In genomic region chr1:19639228-19639627, GRCh38 we compare ENCODE assay signal across 11 cellular contexts. TPM values are rescaled to one million over a fixed set of nuclear protein-coding genes. Genes with fewer than 3 reads are reported as not detected.
DNase-seq lines count a peak whose midpoint lies in the region; ATAC-seq and TF ChIP-seq lines count a peak whose summit lies in the region.
"Not testable (repeated sequence)": the region's sequence is repeated elsewhere in the genome, so short reads cannot be mapped to it uniquely, and the experiment has no call there.
"Had no signal": no experiment of that assay in that cellular context is flagged by ENCODE, and none has a peak within 500 bp of the region (broad histone marks: within the 10 kb centered on the region; RNA-seq: fewer than 3 reads in every experiment).

No MANE protein-coding gene starts in this region.

- intact Hi-C loops in transverse colon (cut with DNase I; ENCODE audit: low total_unique reads), result not testable (repeated sequence)

- H3K27ac Mint-ChIP-seq in H9, endodermal cell: not testable (repeated sequence)

- WGBS in H9 (ENCODE audit: extremely low coverage, insufficient read length, low lambda C conversion rate), result no CpG with 5 or more reads among the region's 10 CpGs
- WGBS in endodermal cell (ENCODE audit: insufficient coverage in 1 of 2, insufficient read length in 1 of 2), 2 experiments, result 83 to 84% methylated on average over 5 to 10 of the region's 10 CpGs
- 66 to 74% methylated on average over 6 to 10 of the region's 10 CpGs for WGBS in transverse colon (ENCODE audit: low coverage in 1 of 2), 2 donors

- TF ChIP-seq EP300 in transverse colon (IDR thresholded peaks at IDR 0.05; ENCODE audit: low read depth), result not testable (repeated sequence)

- not testable (repeated sequence) for H3K18ac ChIP-seq in H9 (ENCODE audit: insufficient read length, low read depth, low read length)

- not testable (repeated sequence) for H3K36me3 Mint-ChIP-seq in H9 (ENCODE audit: insufficient read depth in 1 of 3, low read depth in 3 of 3); endodermal cell (ENCODE audit: low read depth)

- not testable (repeated sequence) for H2AFZ ChIP-seq in H9 (ENCODE audit: low read length); Loucy (ENCODE audit: low read length); osteoblast (ENCODE audit: low read length)

- H3K23ac ChIP-seq in H9 (ENCODE audit: insufficient read length, low read depth, low read length), result not testable (repeated sequence)

- H3K27ac ChIP-seq in H9 (ENCODE audit: insufficient read length, low read depth, low read length); brain microvascular endothelial cell; endodermal cell (ENCODE audit: low read depth, low read length); osteoblast (ENCODE audit: low read depth, low read length): not testable (repeated sequence)
- H3K27ac ChIP-seq in RWPE2 (ENCODE audit: poor library complexity, severe bottlenecking) (peak overlapping the region; percentile 65), transverse colon (peak overlapping the region; percentile 75 to 86 (median 82))

- H3T11ph ChIP-seq in H9 (ENCODE audit: low read length), result not testable (repeated sequence)

- H3K4me3 ChIP-seq in Loucy (ENCODE audit: low read length, poor library complexity, severe bottlenecking); RWPE2 (ENCODE audit: severe bottlenecking); brain microvascular endothelial cell (ENCODE audit: low read depth, low read length); endodermal cell (ENCODE audit: low read length); osteoblast (ENCODE audit: insufficient read depth, low read length); transverse colon: not testable (repeated sequence)

- H3K56ac ChIP-seq in H9 (ENCODE audit: insufficient read length, low read depth, low read length), result not testable (repeated sequence)

- not testable (repeated sequence) for H2BK5ac ChIP-seq in H9 (ENCODE audit: insufficient read length, low read length)

- not testable (repeated sequence) for H3K23me2 ChIP-seq in H9 (ENCODE audit: insufficient read length, low read depth, low read length, poor library complexity, severe bottlenecking)

- H3K27me3 ChIP-seq in H9 (ENCODE audit: insufficient read depth, low read length) (peaks cover 14% of the 10 kb centered on the region; the same call in 1 of the 2 replicates), endodermal cell (ENCODE audit: control insufficient read depth, insufficient read depth, low read length, poor library complexity, severe bottlenecking) (peaks cover 13% of the 10 kb centered on the region)
- H3K27me3 ChIP-seq in Loucy (ENCODE audit: insufficient read depth, low read length, poor library complexity, severe bottlenecking); RWPE2 (ENCODE audit: insufficient read depth, poor library complexity, severe bottlenecking); brain microvascular endothelial cell (replicated peaks); osteoblast (ENCODE audit: insufficient read depth, low read length); transverse colon: not testable (repeated sequence)

- not testable (repeated sequence) for H3K4ac ChIP-seq in H9 (ENCODE audit: low read depth, low read length)

- H2AK5ac ChIP-seq in H9 (ENCODE audit: insufficient read length, low read length), result not testable (repeated sequence)

- not testable (repeated sequence) for H3K9me3 ChIP-seq in H9 (ENCODE audit: control insufficient read depth, low read depth, low read length); Loucy (ENCODE audit: insufficient read depth, low read depth, low read length); RWPE2 (ENCODE audit: severe bottlenecking); endodermal cell (ENCODE audit: control insufficient read depth, low read length); osteoblast (ENCODE audit: low read depth, low read length); transverse colon

- in situ Hi-C loops in brain microvascular endothelial cell (cut with HindIII; ENCODE audit: low pct_ligation_motif_present, low sequenced_read_pairs), result loop anchor here (10.0 to 25.0 kb wide), 2 partner anchors 154 to 252 kb away; partner anchors contain the start of gene CAPZB
- in situ Hi-C loops in transverse colon (cut with MboI; ENCODE audit: low pct_ligation_motif_present in 1 of 4, low pct_unique_long_range_greater_than_20kb in 1 of 4, low sequenced_read_pairs in 3 of 4), result not testable (repeated sequence)

- H3K36me3 ChIP-seq in Loucy (ENCODE audit: insufficient read depth, low read length); RWPE2 (ENCODE audit: low read depth); brain microvascular endothelial cell (replicated peaks); endodermal cell (ENCODE audit: control insufficient read depth, insufficient read depth, low read length); osteoblast (ENCODE audit: insufficient read depth, low read length); transverse colon: not testable (repeated sequence)

- not testable (repeated sequence) for H2BK120ac ChIP-seq in H9 (ENCODE audit: low read depth, low read length, poor library complexity, severe bottlenecking)

- peaks cover 35% of the 10 kb centered on the region for H3K27me3 Mint-ChIP-seq in H9 (ENCODE audit: low read depth)
- H3K27me3 Mint-ChIP-seq in endodermal cell (ENCODE audit: insufficient read depth), result peaks cover 30% of the 10 kb centered on the region

- not testable (repeated sequence) for TF ChIP-seq POLR2A in transverse colon (IDR thresholded peaks at IDR 0.05)

- not testable (repeated sequence) for H2BK15ac ChIP-seq in H9 (ENCODE audit: low read depth, low read length)

- not testable (repeated sequence) for H3K4me3 Mint-ChIP-seq in H9, endodermal cell

- not testable (repeated sequence) for H3K79me1 ChIP-seq in H9 (ENCODE audit: insufficient read depth, low read depth, low read length, poor library complexity, severe bottlenecking)

- H3K9me3 Mint-ChIP-seq in H9, endodermal cell: not testable (repeated sequence)

- ATAC-seq in RWPE2 (ENCODE audit: low read depth), result not testable (repeated sequence)

- not testable (repeated sequence) for DNase-seq in H9; RWPE2 (ENCODE audit: low spot score); brain microvascular endothelial cell; endodermal cell; transverse colon
- DNase-seq in osteoblast (ENCODE audit: insufficient read length, low spot score, missing footprints), result peak; percentile 66

- not testable (repeated sequence) for H3K4me1 ChIP-seq in H9 (ENCODE audit: insufficient read depth, low read length); Loucy (ENCODE audit: insufficient read depth, low read length, poor library complexity, severe bottlenecking); osteoblast (ENCODE audit: insufficient read depth, low read length)
- H3K4me1 ChIP-seq in RWPE2 (ENCODE audit: insufficient read depth, poor library complexity, severe bottlenecking) (peaks cover 23% of the 10 kb centered on the region), endodermal cell (ENCODE audit: control insufficient read depth, insufficient read depth, low read length) (peaks cover 11% of the 10 kb centered on the region), transverse colon (peaks cover 12 to 36% (median 32%) of the 10 kb centered on the region in 4 donors)

- H4K20me1 ChIP-seq in H9 (ENCODE audit: control insufficient read depth, insufficient read depth, insufficient read length); Loucy (ENCODE audit: insufficient read depth, low read length, poor library complexity, severe bottlenecking); osteoblast (ENCODE audit: insufficient read depth, low read length): not testable (repeated sequence)

- not testable (repeated sequence) for H3K9ac ChIP-seq in H9 (ENCODE audit: extremely low read depth, insufficient read length, low read length); Loucy (ENCODE audit: low read depth, low read length, poor library complexity, severe bottlenecking); endodermal cell (ENCODE audit: extremely low read depth, low read length, poor library complexity, severe bottlenecking)

- H3K79me2 ChIP-seq in H9 (ENCODE audit: insufficient read depth, low read length); Loucy (ENCODE audit: insufficient read depth, low read length); osteoblast (ENCODE audit: insufficient read depth, low read length): not testable (repeated sequence)

- TF ChIP-seq CTCF in H9 (conservative IDR thresholded peaks at IDR 0.05) (peak; percentile 35; the same call in 2 of the 3 replicates), Loucy (conservative IDR thresholded peaks at IDR 0.05; ENCODE audit: low read length) (peak; percentile 16; the same call in 1 of the 2 replicates), brain microvascular endothelial cell (IDR thresholded peaks at IDR 0.05; ENCODE audit: low read depth, low read length, missing control alignments) (peak; percentile 15), endodermal cell (conservative IDR thresholded peaks at IDR 0.05) (peak; percentile 40)
- not testable (repeated sequence) for TF ChIP-seq CTCF in RWPE2 (IDR thresholded peaks at IDR 0.05; ENCODE audit: poor library complexity, severe bottlenecking); osteoblast (IDR thresholded peaks at IDR 0.05; ENCODE audit: extremely low read depth, low read depth, low read length); transverse colon (IDR thresholded peaks at IDR 0.05)

- peaks cover 15 to 23% of the 10 kb centered on the region in 2 experiments for H3K4me1 Mint-ChIP-seq in H9
- peaks cover 22% of the 10 kb centered on the region for H3K4me1 Mint-ChIP-seq in endodermal cell

- H4K8ac ChIP-seq in H9 (replicated peaks; ENCODE audit: insufficient read length, low read depth, low read length), result not testable (repeated sequence)

- not testable (repeated sequence) for H2BK20ac ChIP-seq in H9 (ENCODE audit: low read depth, low read length, poor library complexity, severe bottlenecking)

- not testable (repeated sequence) for H3F3A ChIP-seq in Loucy (ENCODE audit: low read depth)

- H4K91ac ChIP-seq in H9 (ENCODE audit: insufficient read length, low read depth, low read length), result not testable (repeated sequence)

- H4K5ac ChIP-seq in H9 (ENCODE audit: insufficient read length, low read depth, low read length), result not testable (repeated sequence)

- H3K14ac ChIP-seq in H9 (ENCODE audit: insufficient read depth, low read length), result not testable (repeated sequence)

- H3K4me2 ChIP-seq in H9 (ENCODE audit: insufficient read depth, insufficient read length, low read length); Loucy (ENCODE audit: low read depth, low read length, poor library complexity, severe bottlenecking); osteoblast (ENCODE audit: insufficient read depth, low read length): not testable (repeated sequence)

- not testable (repeated sequence) for H2BK12ac ChIP-seq in H9 (ENCODE audit: insufficient read length, low read depth, low read length)

- not testable (repeated sequence) for H3K9me2 ChIP-seq in Loucy (replicated peaks; ENCODE audit: low read depth, low read length)

RNA-seq across cellular contexts. Expression of gene NBL1, which starts 4.9 kb away (rescaled TPM):
- total RNA-seq in H9 (2021), result 6.1 and 6.4 TPM in 2 replicates
- total RNA-seq in endodermal cell, result 10 to 100 TPM; 13.7 to 32.4 TPM
- 17.1 TPM for polyA plus RNA-seq in endodermal cell (2013, experiment 1 of 2)
- 17.1 TPM for polyA plus RNA-seq in endodermal cell (2013, experiment 2 of 2)
- 88.7 and 114 TPM in 2 replicates for total RNA-seq in osteoblast
- total RNA-seq in transverse colon, result 100 to 1,000 TPM; 122 to 238 (median 204) TPM

RNA-seq across cellular contexts. Expression of gene HTR6, which starts 25.4 kb away (rescaled TPM):
- total RNA-seq in H9 (2021) (0.29 and 0.37 TPM in 2 replicates), endodermal cell (under 1 TPM in 1 of 2 donors, not detected in 1; 0.31 TPM), osteoblast (under 0.01 TPM in 1 of 2 replicates, not detected in the other), transverse colon (not detected)
- 0.18 TPM for polyA plus RNA-seq in endodermal cell (2013, experiment 1 of 2)
- 0.12 TPM for polyA plus RNA-seq in endodermal cell (2013, experiment 2 of 2)
- total RNA-seq: Caco-2, HT1080, IMR-90 had no signal
- polyA plus RNA-seq: BJ, IMR-90 had no signal
